Comparison of ENCODE assay signal across 8 cellular contexts in the genomic region with DNA sequence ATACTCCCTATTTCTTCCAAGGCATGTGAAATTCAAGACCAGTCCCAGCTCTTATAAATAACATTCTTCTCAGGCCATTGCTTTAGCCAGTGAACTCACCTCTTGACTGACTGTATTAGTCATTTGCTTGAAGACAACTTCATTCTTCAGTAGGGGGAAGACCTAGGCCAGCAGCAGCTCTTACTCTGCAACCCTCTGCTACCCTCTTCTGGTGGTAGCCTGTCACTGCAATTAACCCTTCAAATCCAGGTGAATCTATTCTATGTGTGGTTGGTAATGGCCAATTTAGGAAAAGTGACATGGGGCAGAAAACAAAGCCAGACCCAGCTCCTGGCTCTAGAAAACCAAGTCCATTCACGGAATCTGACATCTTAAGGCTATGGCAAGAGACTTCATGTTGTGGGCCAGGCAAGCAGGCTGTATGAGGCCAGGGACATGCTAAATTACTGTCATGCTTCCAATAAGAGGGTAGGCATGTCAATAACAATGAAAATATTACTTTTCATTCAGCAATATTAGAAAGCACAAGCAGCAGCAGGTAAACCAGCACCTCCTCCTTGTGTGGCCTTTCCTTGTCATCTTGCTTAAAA.
DNase-seq lines count a peak whose midpoint lies in the region; ATAC-seq and TF ChIP-seq lines count a peak whose summit lies in the region.
"Not testable (repeated sequence)": the region's sequence is repeated elsewhere in the genome, so short reads cannot be mapped to it uniquely, and the experiment has no call there.

No MANE protein-coding gene starts in this region.

- not testable (repeated sequence) for H3K4me3 ChIP-seq in foreskin fibroblast (ENCODE audit: low read depth in 1 of 2, low read length in 2 of 2); mucosa of descending colon; aorta (ENCODE audit: low read length in 2 of 2)

- not testable (repeated sequence) for H3K4me1 Mint-ChIP-seq in activated CD8-positive, alpha-beta T cell treated with anti-CD3 and anti-CD28 coated beads for 36 hours (ENCODE audit: low read depth)

- H3K27ac Mint-ChIP-seq in activated CD8-positive, alpha-beta T cell treated with anti-CD3 and anti-CD28 coated beads for 36 hours: not testable (repeated sequence)

- not testable (repeated sequence) for H3K36me3 Mint-ChIP-seq in activated CD8-positive, alpha-beta T cell treated with anti-CD3 and anti-CD28 coated beads for 36 hours (ENCODE audit: low read depth)

- H3K36me3 ChIP-seq in mucosa of descending colon (ENCODE audit: low read depth); aorta (ENCODE audit: control insufficient read depth in 1 of 2, insufficient read depth in 2 of 2, low read length in 1 of 2): not testable (repeated sequence)

- not testable (repeated sequence) for H3K4me3 Mint-ChIP-seq in activated CD8-positive, alpha-beta T cell treated with anti-CD3 and anti-CD28 coated beads for 36 hours

- peak; percentile 11 for DNase-seq in GM04504 (ENCODE audit: low read depth)
- DNase-seq in NCI-H526 treated with DMSO at 0.1 percent for 48 hours (lab: John Stamatoyannopoulos, UW): peak; percentile 36
- peak; percentile 1 for DNase-seq in activated CD8-positive, alpha-beta T cell treated with anti-CD3 and anti-CD28 coated beads for 36 hours
- DNase-seq in foreskin fibroblast, aorta: not testable (repeated sequence)
- DNase-seq in mucosa of descending colon: peak in 1 of 3 donors; percentile 3

- H3K27me3 ChIP-seq in aorta (ENCODE audit: control insufficient read depth in 1 of 2, insufficient read depth in 2 of 2, low read length in 1 of 2): not testable (repeated sequence)

- intact Hi-C loops in activated CD8-positive, alpha-beta T cell treated with anti-CD3 and anti-CD28 coated beads for 36 hours (cut with micrococcal nuclease); mucosa of descending colon (cut with DNase I, micrococcal nuclease): not testable (repeated sequence)
- intact Hi-C loops in aorta (cut with DNase I): loop anchor here in 1 of 2 donors (10.0 kb wide), 1 partner anchor 302 kb away; no protein-coding TSS in a partner anchor

- peak; percentile 50 for TF ChIP-seq CTCF in activated CD8-positive, alpha-beta T cell treated with anti-CD3 and anti-CD28 coated beads for 36 hours (IDR thresholded peaks at IDR 0.05)
- TF ChIP-seq CTCF in foreskin fibroblast (IDR thresholded peaks at IDR 0.05; ENCODE audit: low read depth, low read length) (peak; percentile 39), mucosa of descending colon (IDR thresholded peaks at IDR 0.05) (peak; percentile 25)

- POLR2A ChIA-PET in activated CD8-positive, alpha-beta T cell treated with anti-CD3 and anti-CD28 coated beads for 36 hours (lab: Charles Lee): not testable (repeated sequence)

- not testable (repeated sequence) for H3K27ac ChIP-seq in aorta (ENCODE audit: low read depth in 1 of 2, low read length in 2 of 2)

- not testable (repeated sequence) for H3K4me1 ChIP-seq in mucosa of descending colon (ENCODE audit: low read depth); aorta (ENCODE audit: control insufficient read depth in 1 of 2, insufficient read depth in 2 of 2, low read length in 2 of 2)

- 12 to 18% methylated on average over 1 of the region's 1 CpG for whole genome bisulfite sequencing in aorta, 2 donors

- H3K9me3 Mint-ChIP-seq in activated CD8-positive, alpha-beta T cell treated with anti-CD3 and anti-CD28 coated beads for 36 hours: not testable (repeated sequence)

- not testable (repeated sequence) for H3K9me3 ChIP-seq in mucosa of descending colon; aorta (ENCODE audit: control insufficient read depth, low read length)

- H3K27me3 Mint-ChIP-seq in activated CD8-positive, alpha-beta T cell treated with anti-CD3 and anti-CD28 coated beads for 36 hours: not testable (repeated sequence)

- ATAC-seq in GM21515 (IDR thresholded peaks at IDR 0.05; ENCODE audit: unreplicated experiment) (peak; percentile 95), HG03196 (IDR thresholded peaks at IDR 0.05; ENCODE audit: unreplicated experiment) (peak; percentile 81), mucosa of descending colon (peak; percentile 71), aorta (ENCODE audit: low FRiP score) (peak; percentile 79)
- ATAC-seq in activated CD8-positive, alpha-beta T cell treated with anti-CD3 and anti-CD28 coated beads for 36 hours: peak; percentile 77

- CTCF ChIA-PET in activated CD8-positive, alpha-beta T cell treated with anti-CD3 and anti-CD28 coated beads for 36 hours (lab: Charles Lee): not testable (repeated sequence)
